In the genomic region with DNA sequence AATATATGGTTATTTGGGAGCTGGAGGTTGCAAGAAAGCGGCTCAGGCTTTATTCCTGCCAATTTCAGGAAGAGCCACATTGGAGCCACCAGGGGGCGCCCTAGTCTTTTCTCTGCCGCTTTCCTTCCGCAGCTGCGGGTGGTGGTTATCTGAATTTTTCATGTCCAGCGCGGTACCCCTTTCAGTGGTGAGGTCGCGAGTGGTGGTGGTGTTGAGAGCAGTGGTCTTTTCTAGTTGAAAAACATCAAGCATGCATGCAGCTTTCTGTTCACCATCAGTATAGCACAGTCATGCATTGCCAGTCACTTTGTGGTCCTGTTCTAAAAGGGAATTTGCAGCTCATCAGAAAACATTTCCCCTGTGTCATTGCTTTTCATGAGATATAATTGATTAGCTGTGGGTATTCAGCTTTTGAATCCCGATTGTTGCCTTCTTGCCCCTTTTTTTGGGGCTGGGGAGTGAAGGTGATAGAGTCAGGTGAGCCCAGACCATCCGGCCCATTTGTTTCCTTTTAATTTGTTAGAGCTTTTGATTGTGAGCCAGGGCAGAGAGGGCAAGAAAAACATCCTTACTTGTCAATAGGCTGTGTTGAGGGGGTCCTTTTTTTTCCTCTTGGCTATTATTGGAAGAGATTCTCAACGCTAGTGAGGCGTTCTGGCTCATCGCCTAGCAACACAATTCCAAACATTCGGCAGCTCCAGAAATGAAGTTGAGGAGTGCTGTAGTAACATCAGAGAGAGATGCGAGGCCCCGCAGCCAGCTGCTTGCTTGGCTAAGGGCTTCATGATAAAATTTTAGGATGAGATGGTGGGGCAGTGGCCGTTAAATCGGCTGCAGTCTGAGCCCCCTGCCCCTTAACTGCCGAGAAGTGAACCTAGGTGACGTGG, we compare ENCODE assay signal across 8 cellular contexts.
DNase-seq lines count a peak whose midpoint lies in the region; ATAC-seq and TF ChIP-seq lines count a peak whose summit lies in the region.

No MANE protein-coding gene starts in this region.

- H3K4me1 ChIP-seq in lower lobe of right lung: peaks cover 56% of the 10 kb centered on the region

- no peaks in the 10 kb centered on the region for H3K36me3 Mint-ChIP-seq in activated CD4-positive, alpha-beta T cell treated with anti-CD3 and anti-CD28 coated beads, Interleukin-2, amount 10 ng/mL, durations not matched to agents 7 days and 5 days (ENCODE audit: low read depth)

- CTCF ChIA-PET in activated CD4-positive, alpha-beta T cell treated with anti-CD3 and anti-CD28 coated beads, Interleukin-2, amount 10 ng/mL, durations not matched to agents 7 days and 5 days (lab: Charles Lee): interaction anchor here (0.6 to 2.5 kb wide), 15 partner anchors 9 to 1824 kb away, joined by 3 to 10 read pairs (median 3); partner anchors contain the start of gene ERCC4

- H3K36me3 ChIP-seq in lower lobe of right lung: no peaks in the 10 kb centered on the region

- H3K27me3 Mint-ChIP-seq in activated CD4-positive, alpha-beta T cell treated with anti-CD3 and anti-CD28 coated beads, Interleukin-2, amount 10 ng/mL, durations not matched to agents 7 days and 5 days: no peaks in the 10 kb centered on the region

- peak; percentile 92 for TF ChIP-seq CTCF in lower lobe of right lung (IDR thresholded peaks at IDR 0.05)

- ATAC-seq in Right ventricle myocardium inferior (peak; percentile 62), lower lobe of right lung (peak; percentile 45 to 52), HG03342 (IDR thresholded peaks at IDR 0.05; ENCODE audit: unreplicated experiment) (no peak)

- no peaks in the 10 kb centered on the region for H3K9me3 ChIP-seq in lower lobe of right lung

- POLR2A ChIA-PET in activated CD4-positive, alpha-beta T cell treated with anti-CD3 and anti-CD28 coated beads, Interleukin-2, amount 10 ng/mL, durations not matched to agents 7 days and 5 days (lab: Charles Lee): no interaction called here

- H3K4me3 Mint-ChIP-seq in activated CD4-positive, alpha-beta T cell treated with anti-CD3 and anti-CD28 coated beads, Interleukin-2, amount 10 ng/mL, durations not matched to agents 7 days and 5 days: peak overlapping the region; percentile 6

- peak overlapping the region; percentile 16 for H3K4me3 ChIP-seq in lower lobe of right lung

- intact Hi-C loops in Right ventricle myocardium inferior (cut with DNase I) (loop anchor here (1.0 to 10.0 kb wide), 4 partner anchors 77 to 359 kb away; no protein-coding TSS in a partner anchor), cardiac septum (cut with DNase I) (loop anchor here (5.0 to 10.0 kb wide), 3 partner anchors 159 to 719 kb away; no protein-coding TSS in a partner anchor), lower lobe of right lung (cut with DNase I) (no loop called here)

- H3K27me3 ChIP-seq in lower lobe of right lung (ENCODE audit: low read depth): no peaks in the 10 kb centered on the region

- peak overlapping the region; percentile 48 for H3K27ac ChIP-seq in lower lobe of right lung

- H3K4me1 Mint-ChIP-seq in activated CD4-positive, alpha-beta T cell treated with anti-CD3 and anti-CD28 coated beads, Interleukin-2, amount 10 ng/mL, durations not matched to agents 7 days and 5 days: peaks cover 15% of the 10 kb centered on the region

- H3K27ac Mint-ChIP-seq in activated CD4-positive, alpha-beta T cell treated with anti-CD3 and anti-CD28 coated beads, Interleukin-2, amount 10 ng/mL, durations not matched to agents 7 days and 5 days: no peak overlapping the region

- DNase-seq in Right ventricle myocardium inferior (ENCODE audit: missing footprints): no peak
- DNase-seq in cardiac septum (ENCODE audit: low spot score): no peak
- DNase-seq in NCI-H345 (lab: John Stamatoyannopoulos, UW): peak; percentile 61
- peak; percentile 70 for DNase-seq in activated CD4-positive, alpha-beta T cell treated with anti-CD3 and anti-CD28 coated beads, Interleukin-2, amount 10 ng/mL, durations not matched to agents 7 days and 5 days
- peak; percentile 79 for DNase-seq in dermis blood vessel endothelial cell
- peak; percentile 75 for DNase-seq in lower lobe of right lung
- DNase-seq in stimulated activated CD4-positive, alpha-beta T cell treated with anti-CD3 and anti-CD28 coated beads, TNF-alpha, amount 100 ng/mL, for 48 hours (ENCODE audit: low read depth in 3 of 3): peak in 2 of 3 donors; percentile 46 to 62

- H3K9me3 Mint-ChIP-seq in activated CD4-positive, alpha-beta T cell treated with anti-CD3 and anti-CD28 coated beads, Interleukin-2, amount 10 ng/mL, durations not matched to agents 7 days and 5 days: no peaks in the 10 kb centered on the region

Comparison
In these comparisons a context has a peak if more than half of its experiments do, and no peak if none do; other contexts are left out.
1. DNase-seq: peak in NCI-H345 (single experiment), activated CD4-positive, alpha-beta T cell treated with anti-CD3 and anti-CD28 coated beads, Interleukin-2, amount 10 ng/mL, durations not matched to agents 7 days and 5 days (single experiment), dermis blood vessel endothelial cell (single experiment), lower lobe of right lung (single experiment) and stimulated activated CD4-positive, alpha-beta T cell treated with anti-CD3 and anti-CD28 coated beads, TNF-alpha, amount 100 ng/mL, for 48 hours (2 of 3); none in Right ventricle myocardium inferior (single experiment) and cardiac septum (single experiment).